1 cellular context compared by ENCODE assay signal in genomic region chr2:58427572-58428285, GRCh38.
TF ChIP-seq lines count a peak whose summit lies in the region.

No MANE protein-coding gene starts in this region.

TF ChIP-seq in GM12878, 131 proteins besides CTCF, POLR2A, EP300 and RAD21 (continued from another document):
- no peak for TF ChIP-seq ZBTB4 (CRISPR knock-in tag; IDR thresholded peaks at IDR 0.05)
- TF ChIP-seq RAD51 (IDR thresholded peaks at IDR 0.05) = no peak
